ENCODE assay signal across 1 cellular context in the genomic region with DNA sequence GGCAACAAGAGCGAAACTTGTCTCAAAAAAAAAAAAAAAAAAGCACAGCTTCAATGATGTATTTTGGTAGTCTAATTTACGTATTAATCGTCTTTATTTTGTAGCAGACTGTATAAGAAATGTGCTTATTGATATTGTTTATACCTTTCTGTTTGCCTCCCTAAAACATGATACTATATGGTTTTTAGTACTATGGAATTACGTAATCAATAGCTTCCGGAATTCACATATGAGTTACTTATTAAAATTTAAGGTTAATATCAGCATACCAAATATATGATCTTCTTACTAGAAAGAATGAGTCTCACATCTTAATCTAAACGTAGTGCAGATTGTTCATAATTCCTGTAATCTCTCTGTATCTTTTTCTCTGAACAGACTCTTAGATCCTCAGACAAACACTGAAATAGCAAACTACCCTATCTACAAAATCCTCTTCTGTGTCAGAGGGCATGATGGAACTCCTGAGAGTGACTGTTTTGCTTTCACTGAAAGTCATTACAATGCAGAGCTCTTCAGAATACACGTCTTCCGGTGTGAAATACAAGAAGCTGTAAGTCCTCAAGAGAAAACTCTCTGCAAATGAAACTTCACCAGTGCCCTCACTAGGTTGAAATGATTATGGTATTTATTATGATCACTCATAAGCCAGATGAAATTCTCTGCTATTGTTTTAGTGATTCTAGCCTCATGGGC.
TF ChIP-seq lines count a peak whose summit lies in the region.

No MANE protein-coding gene starts in this region.

TF ChIP-seq in HepG2, 621 proteins besides CTCF, POLR2A, EP300 and RAD21:
- peak; percentile 32; the same call in 1 of the 2 replicates for TF ChIP-seq CEBPB (IDR thresholded peaks at IDR 0.05; ENCODE audit: borderline replicate concordance, low read depth, low read length)
- no peak for TF ChIP-seq ZNF225 (CRISPR knock-in tag; IDR thresholded peaks at IDR 0.05)
TF ChIP-seq in HepG2: peak in this region for 1.
